8 cellular contexts compared by ENCODE assay signal in genomic region chr5:33675958-33676464, GRCh38.
DNase-seq lines count a peak whose midpoint lies in the region; ATAC-seq and TF ChIP-seq lines count a peak whose summit lies in the region.
"Had no signal": no experiment of that assay in that cellular context is flagged by ENCODE, and none has a peak within 500 bp of the region (broad histone marks: within the 10 kb centered on the region; RNA-seq: fewer than 3 reads in every experiment).

No MANE protein-coding gene starts in this region.

- CTCF ChIA-PET in activated CD4-positive, alpha-beta T cell treated with anti-CD3 and anti-CD28 coated beads, Interleukin-2, amount 10 ng/mL, durations not matched to agents 7 days and 5 days (lab: Charles Lee) = interaction anchor here (0.7 to 0.8 kb wide), 3 partner anchors 13 to 1965 kb away, joined by 3 to 4 read pairs (median 3); no protein-coding TSS in a partner anchor

- H3K4me1 ChIP-seq in Peyer's patch = no peaks in the 10 kb centered on the region

- no peaks in the 10 kb centered on the region for H3K36me3 Mint-ChIP-seq in activated CD4-positive, alpha-beta T cell treated with anti-CD3 and anti-CD28 coated beads, Interleukin-2, amount 10 ng/mL, durations not matched to agents 7 days and 5 days (ENCODE audit: low read depth)
- H3K36me3 Mint-ChIP-seq: natural killer cell had no signal

- no peaks in the 10 kb centered on the region for H3K36me3 ChIP-seq in Peyer's patch

- no peaks in the 10 kb centered on the region for H3K9me3 Mint-ChIP-seq in activated CD4-positive, alpha-beta T cell treated with anti-CD3 and anti-CD28 coated beads, Interleukin-2, amount 10 ng/mL, durations not matched to agents 7 days and 5 days

- peak; percentile 35 for DNase-seq in NAMALWA (ENCODE audit: low spot score)
- no peak for DNase-seq in activated CD4-positive, alpha-beta T cell treated with anti-CD3 and anti-CD28 coated beads, Interleukin-2, amount 10 ng/mL, durations not matched to agents 7 days and 5 days
- no peak for DNase-seq in NCI-H1105 treated with DMSO at 0.1 percent for 48 hours (lab: John Stamatoyannopoulos, UW)
- DNase-seq in substantia nigra (lab: John Stamatoyannopoulos, UW) = no peak
- DNase-seq in Peyer's patch = no peak
- DNase-seq: natural killer cell had no signal

- H3K27ac Mint-ChIP-seq in activated CD4-positive, alpha-beta T cell treated with anti-CD3 and anti-CD28 coated beads, Interleukin-2, amount 10 ng/mL, durations not matched to agents 7 days and 5 days = no peak overlapping the region
- H3K27ac Mint-ChIP-seq: natural killer cell had no signal

- no peak overlapping the region for H3K4me3 Mint-ChIP-seq in activated CD4-positive, alpha-beta T cell treated with anti-CD3 and anti-CD28 coated beads, Interleukin-2, amount 10 ng/mL, durations not matched to agents 7 days and 5 days
- H3K4me3 Mint-ChIP-seq: natural killer cell had no signal

- TF ChIP-seq POLR2A in Peyer's patch (IDR thresholded peaks at IDR 0.05) = no peak

- no peaks in the 10 kb centered on the region for H3K4me1 Mint-ChIP-seq in activated CD4-positive, alpha-beta T cell treated with anti-CD3 and anti-CD28 coated beads, Interleukin-2, amount 10 ng/mL, durations not matched to agents 7 days and 5 days
- H3K4me1 Mint-ChIP-seq: natural killer cell had no signal

- H3K27me3 ChIP-seq in Peyer's patch = no peaks in the 10 kb centered on the region

- TF ChIP-seq CTCF in Peyer's patch (IDR thresholded peaks at IDR 0.05) = no peak

- H3K27ac ChIP-seq in substantia nigra (ENCODE audit: low read depth, low read length, poor library complexity, severe bottlenecking) (no peak overlapping the region), Peyer's patch (no peak overlapping the region)

- no peak overlapping the region for H3K4me3 ChIP-seq in Peyer's patch

- H3K27me3 Mint-ChIP-seq in activated CD4-positive, alpha-beta T cell treated with anti-CD3 and anti-CD28 coated beads, Interleukin-2, amount 10 ng/mL, durations not matched to agents 7 days and 5 days = peaks cover 2% of the 10 kb centered on the region

- ATAC-seq in GM19351 (IDR thresholded peaks at IDR 0.05; ENCODE audit: unreplicated experiment) (peak; percentile 73), HG02938 (IDR thresholded peaks at IDR 0.05; ENCODE audit: unreplicated experiment) (peak; percentile 66)
- ATAC-seq: natural killer cell had no signal

- H3K9me3 ChIP-seq in Peyer's patch = no peaks in the 10 kb centered on the region

- POLR2A ChIA-PET in activated CD4-positive, alpha-beta T cell treated with anti-CD3 and anti-CD28 coated beads, Interleukin-2, amount 10 ng/mL, durations not matched to agents 7 days and 5 days (lab: Charles Lee) = no interaction called here
